In the genomic region with DNA sequence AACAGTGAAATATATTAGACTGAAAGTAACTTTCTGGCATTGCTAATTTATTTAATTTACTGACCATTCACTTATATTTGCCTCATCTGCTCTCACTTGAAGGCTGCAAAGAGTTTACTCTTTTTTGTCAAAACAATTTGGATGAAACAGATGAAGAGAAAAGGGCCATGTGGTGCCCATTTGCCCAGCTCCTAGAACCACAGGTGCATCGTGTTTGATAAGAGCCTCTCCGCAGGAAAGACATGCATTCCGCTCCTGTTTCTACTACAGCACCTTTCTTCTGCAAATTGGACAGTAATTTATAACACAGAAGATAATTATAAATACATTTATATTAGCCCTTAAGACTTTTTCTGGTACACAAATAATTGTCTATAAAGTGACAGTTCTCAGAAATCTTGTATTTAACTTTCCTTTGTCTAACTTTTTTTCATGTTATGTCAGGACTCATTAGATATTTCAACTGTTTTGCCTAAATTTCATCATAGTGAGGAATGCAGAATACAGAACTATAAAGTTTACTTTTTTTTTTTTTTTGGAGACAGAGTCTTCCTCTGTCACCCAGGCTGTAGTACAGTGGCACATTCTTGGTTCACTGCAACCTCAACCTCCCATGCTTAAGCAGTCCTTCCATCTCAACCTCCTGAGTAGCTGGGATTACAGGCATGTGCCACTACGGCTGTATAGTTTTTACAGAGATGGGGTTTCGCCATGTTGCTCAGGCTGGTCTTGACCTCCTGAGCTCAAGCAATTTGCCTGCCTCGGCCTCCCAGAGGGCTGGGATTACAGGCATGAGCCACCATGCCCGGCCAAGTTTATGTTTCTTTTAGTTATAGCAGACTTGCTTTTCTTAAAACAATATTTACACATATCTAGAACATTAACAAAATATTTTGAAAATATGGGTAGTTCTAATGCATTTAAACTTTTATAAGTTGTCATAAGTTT, we compare ENCODE assay signal across 24 cellular contexts. TPM values are rescaled to one million over a fixed set of nuclear protein-coding genes. Genes with fewer than 3 reads are reported as not detected.
"Had no signal": no experiment of that assay in that cellular context is flagged by ENCODE, and none has a peak within 500 bp of the region (broad histone marks: within the 10 kb centered on the region; RNA-seq: fewer than 3 reads in every experiment).

No MANE protein-coding gene starts in this region.

- ATAC-seq: effector memory CD8-positive, alpha-beta T cell; gastrocnemius medialis; naive thymus-derived CD4-positive, alpha-beta T cell; T-cell had no signal

- H3K27me3 ChIP-seq: ascending aorta, breast epithelium, gastrocnemius medialis, neutrophil, tibial artery had no signal

- H3K36me3 Mint-ChIP-seq: activated CD4-positive, alpha-beta memory T cell treated with anti-CD3 and anti-CD28 coated beads for 36 hours; memory B cell; naive thymus-derived CD4-positive, alpha-beta T cell; T-cell had no signal

- H3K4me3 ChIP-seq: ascending aorta, breast epithelium, gastrocnemius medialis, left ventricle myocardium inferior, SK-N-MC, tibial artery had no signal

- H3K4me1 Mint-ChIP-seq: T-cell had no signal

- H3K27ac Mint-ChIP-seq: activated B cell treated with CpG ODN at 0.5 μM for 24 hours; activated CD4-positive, alpha-beta memory T cell treated with anti-CD3 and anti-CD28 coated beads for 36 hours; activated naive CD4-positive, alpha-beta T cell treated with anti-CD3 and anti-CD28 coated beads for 36 hours; activated T-cell treated with anti-CD3 and anti-CD28 coated beads, Interleukin-2, amount 50 U/mL, for 24 hours; effector memory CD8-positive, alpha-beta T cell; memory B cell; naive thymus-derived CD4-positive, alpha-beta T cell; T-cell had no signal

- H3K4me3 Mint-ChIP-seq: activated B cell treated with CpG ODN at 0.5 μM for 24 hours; activated CD4-positive, alpha-beta memory T cell treated with anti-CD3 and anti-CD28 coated beads for 36 hours; activated naive CD4-positive, alpha-beta T cell treated with anti-CD3 and anti-CD28 coated beads for 36 hours; activated T-cell treated with anti-CD3 and anti-CD28 coated beads, Interleukin-2, amount 50 U/mL, for 24 hours; effector memory CD8-positive, alpha-beta T cell; memory B cell; naive thymus-derived CD4-positive, alpha-beta T cell; T-cell had no signal

- H3K27me3 Mint-ChIP-seq: activated B cell treated with CpG ODN at 0.5 μM for 24 hours, memory B cell had no signal

- DNase-seq: activated B cell treated with CpG ODN at 0.5 μM for 24 hours; activated CD4-positive, alpha-beta memory T cell treated with anti-CD3 and anti-CD28 coated beads for 36 hours; activated CD4-positive, alpha-beta T cell treated with anti-CD3 and anti-CD28 coated beads for 4 hours; activated naive CD4-positive, alpha-beta T cell treated with anti-CD3 and anti-CD28 coated beads for 36 hours; activated T-cell treated with anti-CD3 and anti-CD28 coated beads, Interleukin-2, amount 50 U/mL, for 24 hours; dermis blood vessel endothelial cell; effector memory CD8-positive, alpha-beta T cell; gastrocnemius medialis; head of caudate nucleus; left ventricle myocardium inferior; naive thymus-derived CD4-positive, alpha-beta T cell; posterior cingulate gyrus; retina; stimulated activated CD4-positive, alpha-beta T cell treated with anti-CD3 and anti-CD28 coated beads, Interleukin-2, amount 100 ng/mL, for 24 hours; stimulated activated naive CD4-positive, alpha-beta T cell treated with Interleukin-2 at 50 U/mL for 16 hours; T-cell; tibial artery had no signal

- H3K36me3 ChIP-seq: ascending aorta, breast epithelium, gastrocnemius medialis, left ventricle myocardium inferior, neutrophil, tibial artery had no signal

- H3K9me3 Mint-ChIP-seq: activated B cell treated with CpG ODN at 0.5 μM for 24 hours; activated CD4-positive, alpha-beta memory T cell treated with anti-CD3 and anti-CD28 coated beads for 36 hours; activated naive CD4-positive, alpha-beta T cell treated with anti-CD3 and anti-CD28 coated beads for 36 hours; activated T-cell treated with anti-CD3 and anti-CD28 coated beads, Interleukin-2, amount 50 U/mL, for 24 hours; effector memory CD8-positive, alpha-beta T cell; memory B cell; naive thymus-derived CD4-positive, alpha-beta T cell; T-cell had no signal

- H3K4me1 ChIP-seq: ascending aorta, breast epithelium, gastrocnemius medialis, left ventricle myocardium inferior, tibial artery had no signal

- H3K9me3 ChIP-seq: ascending aorta, breast epithelium, gastrocnemius medialis, left ventricle myocardium inferior, neutrophil, tibial artery had no signal

RNA-seq across cellular contexts. Expression of a gene that starts 0.9 kb away (rescaled TPM):
- total RNA-seq: activated B cell treated with CpG ODN at 0.5 μM for 24 hours; activated CD4-positive, alpha-beta memory T cell treated with anti-CD3 and anti-CD28 coated beads for 36 hours; activated naive CD4-positive, alpha-beta T cell treated with anti-CD3 and anti-CD28 coated beads for 36 hours; ascending aorta; kidney epithelial cell; subcutaneous adipose tissue had no signal
